ENCODE assay signal across 1 cellular context in the genomic region with DNA sequence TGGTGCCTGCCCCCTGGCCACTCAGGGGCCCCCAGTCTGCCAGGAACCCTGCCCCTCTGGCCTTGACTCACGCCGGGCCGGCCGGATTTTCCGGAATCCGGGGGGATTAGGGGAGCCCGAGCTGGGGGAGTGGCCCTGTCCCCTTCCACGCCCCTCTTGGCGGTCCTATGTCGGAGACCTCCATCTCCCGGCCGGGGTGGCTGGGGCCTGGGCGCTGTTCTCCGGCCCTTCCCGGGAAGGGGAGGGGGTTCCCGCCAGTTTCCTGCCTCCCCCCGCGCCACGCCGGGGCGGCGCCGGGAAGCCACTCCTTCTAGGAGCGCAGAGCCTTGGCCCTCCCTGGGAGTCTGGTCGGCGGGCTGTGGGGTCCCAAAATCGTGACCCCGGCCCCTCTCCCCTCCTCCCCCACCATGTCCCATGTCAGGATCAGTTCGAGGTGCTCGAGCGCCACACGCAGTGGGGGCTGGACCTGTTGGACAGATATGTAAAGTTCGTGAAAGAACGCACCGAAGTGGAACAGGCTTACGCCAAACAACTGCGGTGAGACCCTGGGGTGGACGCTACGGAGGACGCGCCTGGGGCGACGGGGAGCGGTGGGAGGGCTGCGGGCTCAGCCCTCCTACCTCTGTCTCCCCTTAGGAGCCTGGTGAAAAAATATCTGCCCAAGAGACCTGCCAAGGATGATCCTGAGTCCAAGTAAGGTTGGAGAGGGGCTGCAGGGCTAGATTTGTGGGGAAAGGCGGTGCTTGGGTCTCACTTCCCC.
TF ChIP-seq lines count a peak whose summit lies in the region.

No MANE protein-coding gene starts in this region.

TF ChIP-seq in HepG2, 621 proteins besides CTCF, POLR2A, EP300 and RAD21 (continued from another document and continues in another):
- TF ChIP-seq NONO (IDR thresholded peaks at IDR 0.05) (no peak), NONO (CRISPR knock-in tag; conservative IDR thresholded peaks at IDR 0.05) (0 out of 2 replicates have a peak, but pooled peaks have one; percentile 30), HIC2 (CRISPR knock-in tag; IDR thresholded peaks at IDR 0.05; ENCODE audit: low read depth) (no peak), YEATS2 (CRISPR knock-in tag; IDR thresholded peaks at IDR 0.05; ENCODE audit: borderline replicate concordance) (peak; percentile 69; the same call in 1 of the 2 replicates), ZNF232 (CRISPR knock-in tag; IDR thresholded peaks at IDR 0.05; ENCODE audit: borderline replicate concordance) (no peak), MAFG (CRISPR knock-in tag; IDR thresholded peaks at IDR 0.05) (no peak), ZNF773 (CRISPR knock-in tag; IDR thresholded peaks at IDR 0.05; ENCODE audit: borderline replicate concordance) (no peak), ZNF550 (CRISPR knock-in tag; IDR thresholded peaks at IDR 0.05; ENCODE audit: borderline replicate concordance) (no peak), ZNF746 (CRISPR knock-in tag; IDR thresholded peaks at IDR 0.05) (peak; percentile 52; the same call in 1 of the 2 replicates), GTF3A (CRISPR knock-in tag; conservative IDR thresholded peaks at IDR 0.05) (no peak), ZKSCAN8 (CRISPR knock-in tag; IDR thresholded peaks at IDR 0.05; ENCODE audit: borderline replicate concordance) (no peak), HDAC6 (IDR thresholded peaks at IDR 0.05; ENCODE audit: low read depth, low read length) (no peak), SKIL (CRISPR knock-in tag; IDR thresholded peaks at IDR 0.05; ENCODE audit: borderline replicate concordance) (peak; percentile 37; the same call in 1 of the 2 replicates), HNRNPLL (IDR thresholded peaks at IDR 0.05; ENCODE audit: low read depth, low read length, poor library complexity, severe bottlenecking) (peak; percentile 98), MEF2D (CRISPR knock-in tag; IDR thresholded peaks at IDR 0.05) (no peak), BRF2 (CRISPR knock-in tag; IDR thresholded peaks at IDR 0.05) (no peak), ZSCAN9 (CRISPR knock-in tag; IDR thresholded peaks at IDR 0.05; ENCODE audit: borderline replicate concordance) (no peak), TARDBP (CRISPR knock-in tag; IDR thresholded peaks at IDR 0.05) (peak; percentile 47), TEAD3 (CRISPR knock-in tag; optimal IDR thresholded peaks at IDR 0.05; ENCODE audit: borderline replicate concordance) (peak; percentile 30), ETV5 (CRISPR knock-in tag; IDR thresholded peaks at IDR 0.05; ENCODE audit: borderline replicate concordance) (peak; percentile 68; the same call in 1 of the 2 replicates), ZNF660 (CRISPR knock-in tag; IDR thresholded peaks at IDR 0.05; ENCODE audit: borderline replicate concordance, low read depth) (no peak), BCL6 (CRISPR knock-in tag; IDR thresholded peaks at IDR 0.05) (no peak; the same call in 1 of the 2 replicates), ZFX (CRISPR knock-in tag; IDR thresholded peaks at IDR 0.05; ENCODE audit: low read depth) (peak; percentile 23; the same call in 1 of the 2 replicates), ZBTB10 (CRISPR knock-in tag; IDR thresholded peaks at IDR 0.05; ENCODE audit: borderline replicate concordance) (peak; percentile 88), ARNT (IDR thresholded peaks at IDR 0.05) (no peak), HDAC1 (CRISPR knock-in tag; IDR thresholded peaks at IDR 0.05) (peak; percentile 62), ZNF704 (CRISPR knock-in tag; IDR thresholded peaks at IDR 0.05; ENCODE audit: borderline replicate concordance) (no peak), STAT6 (CRISPR knock-in tag; IDR thresholded peaks at IDR 0.05; ENCODE audit: borderline replicate concordance) (no peak), ZNF605 (CRISPR knock-in tag; IDR thresholded peaks at IDR 0.05) (no peak), SMYD3 (CRISPR knock-in tag; IDR thresholded peaks at IDR 0.05) (0 out of 2 replicates have a peak, but pooled peaks have one; percentile 30), ZMYM3 (CRISPR knock-in tag; IDR thresholded peaks at IDR 0.05) (0 out of 2 replicates have a peak, but pooled peaks have one; percentile 26), ZNF580 (CRISPR knock-in tag; IDR thresholded peaks at IDR 0.05; ENCODE audit: borderline replicate concordance, low read depth) (no peak), ZNF597 (CRISPR knock-in tag; IDR thresholded peaks at IDR 0.05) (no peak), ZBTB46 (CRISPR knock-in tag; IDR thresholded peaks at IDR 0.05; ENCODE audit: borderline replicate concordance) (no peak), GPN1 (CRISPR knock-in tag; IDR thresholded peaks at IDR 0.05; ENCODE audit: borderline replicate concordance) (no peak), ZNF296 (CRISPR knock-in tag; conservative IDR thresholded peaks at IDR 0.05) (no peak), ZIK1 (CRISPR knock-in tag; IDR thresholded peaks at IDR 0.05; ENCODE audit: borderline replicate concordance, low read depth) (no peak), ARID2 (CRISPR knock-in tag; IDR thresholded peaks at IDR 0.05; ENCODE audit: borderline replicate concordance) (peak; percentile 56; the same call in 1 of the 2 replicates)
- TF ChIP-seq, protein P1, sequence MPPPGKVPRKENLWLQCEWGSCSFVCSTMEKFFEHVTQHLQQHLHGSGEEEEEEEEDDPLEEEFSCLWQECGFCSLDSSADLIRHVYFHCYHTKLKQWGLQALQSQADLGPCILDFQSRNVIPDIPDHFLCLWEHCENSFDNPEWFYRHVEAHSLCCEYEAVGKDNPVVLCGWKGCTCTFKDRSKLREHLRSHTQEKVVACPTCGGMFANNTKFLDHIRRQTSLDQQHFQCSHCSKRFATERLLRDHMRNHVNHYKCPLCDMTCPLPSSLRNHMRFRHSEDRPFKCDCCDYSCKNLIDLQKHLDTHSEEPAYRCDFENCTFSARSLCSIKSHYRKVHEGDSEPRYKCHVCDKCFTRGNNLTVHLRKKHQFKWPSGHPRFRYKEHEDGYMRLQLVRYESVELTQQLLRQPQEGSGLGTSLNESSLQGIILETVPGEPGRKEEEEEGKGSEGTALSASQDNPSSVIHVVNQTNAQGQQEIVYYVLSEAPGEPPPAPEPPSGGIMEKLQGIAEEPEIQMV (CRISPR knock-in tag; IDR thresholded peaks at IDR 0.05; ENCODE audit: low read depth), result no peak
